28 cellular contexts compared by ENCODE assay signal in genomic region chr15:73624530-73624929, GRCh38. TPM values are rescaled to one million over a fixed set of nuclear protein-coding genes. Genes with fewer than 3 reads are reported as not detected.
DNase-seq lines count a peak whose midpoint lies in the region; ATAC-seq, FAIRE-seq and TF ChIP-seq lines count a peak whose summit lies in the region.
"Had no signal": no experiment of that assay in that cellular context is flagged by ENCODE, and none has a peak within 500 bp of the region (broad histone marks: within the 10 kb centered on the region; RNA-seq: fewer than 3 reads in every experiment).

No MANE protein-coding gene starts in this region.

- H2AFZ ChIP-seq in keratinocyte (ENCODE audit: control insufficient read depth, low read length): no peak overlapping the region

- WGBS in stomach, 5 donors: 23 to 33% (median 28%) methylated on average over 1 of the region's 1 CpG

- intact Hi-C loops in Right ventricle myocardium superior (cut with DNase I) (no loop called here), stomach (cut with DNase I; ENCODE audit: low total_unique reads) (no loop called here)

- FAIRE-seq in keratinocyte (lab: Jason Lieb, UNC): no peak
- FAIRE-seq: endothelial cell of umbilical vein had no signal

- H3K4me1 ChIP-seq in cardiac muscle cell (ENCODE audit: low read depth) (peaks cover 48% of the 10 kb centered on the region), keratinocyte (ENCODE audit: control insufficient read depth, extremely low read depth, insufficient read depth, low read length) (peaks cover 30% of the 10 kb centered on the region), stomach (peaks cover 57 to 100% (median 81%) of the 10 kb centered on the region in 4 donors)
- H3K4me1 ChIP-seq: BE2C had no signal

- no peak for TF ChIP-seq EP300 in stomach (IDR thresholded peaks at IDR 0.05)

- H3K4me2 ChIP-seq in keratinocyte (ENCODE audit: control insufficient read depth, extremely low read depth, insufficient read depth, low read depth, low read length): peak overlapping the region; percentile 29
- H3K4me2 ChIP-seq: KMS-11 had no signal

- H4K20me1 ChIP-seq in keratinocyte (ENCODE audit: control insufficient read depth, extremely low read depth, insufficient read depth, low read length): peaks cover 3% of the 10 kb centered on the region

- no peaks in the 10 kb centered on the region for H3K27me3 ChIP-seq in cardiac muscle cell
- H3K27me3 ChIP-seq in keratinocyte (ENCODE audit: control insufficient read depth, extremely low read depth, insufficient read depth, low read length): no peaks in the 10 kb centered on the region
- H3K27me3 ChIP-seq in stomach: no peaks in the 10 kb centered on the region
- H3K27me3 ChIP-seq: ascending aorta, BE2C, dorsolateral prefrontal cortex, neutrophil, tibial artery had no signal

- no peaks in the 10 kb centered on the region for H3K36me3 ChIP-seq in cardiac muscle cell
- H3K36me3 ChIP-seq in keratinocyte (ENCODE audit: control insufficient read depth in 2 of 2, extremely low read depth in 1 of 2, insufficient read depth in 2 of 2, low read length in 2 of 2): no peaks in the 10 kb centered on the region
- H3K36me3 ChIP-seq in stomach: no peaks in the 10 kb centered on the region
- H3K36me3 ChIP-seq: ascending aorta, BE2C, neutrophil, prostate gland, tibial artery had no signal

- no peak for DNase-seq in cardiac muscle cell (ENCODE audit: low read depth in 1 of 2, low spot score in 1 of 2)
- DNase-seq in Right ventricle myocardium superior: no peak
- DNase-seq in choroid plexus epithelial cell (ENCODE audit: low read depth): peak; percentile 47
- DNase-seq in keratinocyte (ENCODE audit: low read depth, low spot score): no peak
- no peak for DNase-seq in stomach
- no peak for DNase-seq in AG08396 (ENCODE audit: low spot score)
- no peak for DNase-seq in HUDEP-2 (lab: John Stamatoyannopoulos, UW; ENCODE audit: unreplicated experiment in 76 of 76)
- DNase-seq: activated CD8-positive, alpha-beta T cell treated with anti-CD3 and anti-CD28 coated beads, Interleukin-2, amount 10 ng/mL, durations not matched to agents 7 days and 5 days; activated effector memory CD4-positive, alpha-beta T cell treated with anti-CD3 and anti-CD28 coated beads, Interleukin-2, amount 50 U/mL, for 16 hours; activated naive CD8-positive, alpha-beta T cell treated with anti-CD3 and anti-CD28 coated beads, Interleukin-2, amount 10 ng/mL, durations not matched to agents 7 days and 5 days; activated T-cell treated with anti-CD3 and anti-CD28 coated beads for 4 hours; BE2C; DMS53; dorsolateral prefrontal cortex; HCEC 1CT; MM.1S; NCI-H1417 treated with DMSO at 0.1 percent for 48 hours; NCI-H446; NCI-H82; T-helper 17 cell; tibial artery had no signal

- H3K9ac ChIP-seq in keratinocyte (ENCODE audit: control insufficient read depth, extremely low read depth, insufficient read depth, low read length): no peak overlapping the region
- H3K9ac ChIP-seq: KMS-11 had no signal

- TF ChIP-seq CTCF in cardiac muscle cell (IDR thresholded peaks at IDR 0.05; ENCODE audit: low read depth, low read length) (no peak), choroid plexus epithelial cell (conservative IDR thresholded peaks at IDR 0.05; ENCODE audit: low read depth, low read length) (no peak), keratinocyte (optimal IDR thresholded peaks at IDR 0.05 in 1 of 3, IDR thresholded peaks at IDR 0.05 in 1 of 3, conservative IDR thresholded peaks at IDR 0.05 in 1 of 3; ENCODE audit: extremely low read depth in 1 of 3, insufficient read depth in 2 of 3, low read length in 3 of 3) (no peak), stomach (IDR thresholded peaks at IDR 0.05) (no peak)

- dilution Hi-C loops in keratinocyte (cut with MboI; ENCODE audit: extremely low pct_ligation_motif_present, low sequenced_read_pairs): no loop called here

- H3K79me2 ChIP-seq in keratinocyte (ENCODE audit: control insufficient read depth, insufficient read depth, low read length): peaks cover 99% of the 10 kb centered on the region

- H3K9me1 ChIP-seq in keratinocyte (ENCODE audit: control insufficient read depth, extremely low read depth, insufficient read depth, low read length): no peaks in the 10 kb centered on the region

- no peak for ATAC-seq in Right ventricle myocardium superior (ENCODE audit: poor library complexity)
- no peak for ATAC-seq in HG02885 (IDR thresholded peaks at IDR 0.05; ENCODE audit: poor library complexity, unreplicated experiment)
- ATAC-seq: activated CD8-positive, alpha-beta T cell treated with anti-CD3 and anti-CD28 coated beads, Interleukin-2, amount 10 ng/mL, durations not matched to agents 7 days and 5 days; SK-N-SH treated with all-trans-retinoic acid at 6 μM for 48 hours; T-helper 17 cell had no signal

- H3K4me3 ChIP-seq in cardiac muscle cell (no peak overlapping the region), choroid plexus epithelial cell (ENCODE audit: low read depth, low read length) (no peak overlapping the region), keratinocyte (ENCODE audit: control insufficient read depth in 2 of 3, extremely low read depth in 1 of 3, insufficient read depth in 2 of 3, low read depth in 1 of 3, low read length in 3 of 3) (no peak overlapping the region), stomach (no peak overlapping the region)
- H3K4me3 ChIP-seq: ascending aorta, dorsolateral prefrontal cortex, prostate gland, tibial artery had no signal

- no peaks in the 10 kb centered on the region for H3K9me3 ChIP-seq in cardiac muscle cell (ENCODE audit: low read depth)
- H3K9me3 ChIP-seq in keratinocyte (ENCODE audit: control insufficient read depth, low read depth, low read length): no peaks in the 10 kb centered on the region
- H3K9me3 ChIP-seq in stomach: no peaks in the 10 kb centered on the region
- H3K9me3 ChIP-seq: ascending aorta, BE2C, neutrophil, prostate gland, tibial artery had no signal

- no peak for TF ChIP-seq POLR2A in stomach (IDR thresholded peaks at IDR 0.05)

- peak overlapping the region; percentile 40 for H3K27ac ChIP-seq in cardiac muscle cell
- peak overlapping the region; percentile 31 for H3K27ac ChIP-seq in keratinocyte (ENCODE audit: control insufficient read depth, insufficient read depth, low read length)
- H3K27ac ChIP-seq in stomach: peak overlapping the region in 4 of 5 donors; percentile 2 to 43 (median 21)
- H3K27ac ChIP-seq: ascending aorta, dorsolateral prefrontal cortex, KMS-11, neutrophil, prostate gland had no signal

RNA-seq across cellular contexts. Expression of gene NPTN, which starts 8.7 kb away (rescaled TPM):
- total RNA-seq in cardiac muscle cell: 243 and 360 TPM in 2 replicates
- 256 and 375 TPM in 2 replicates for polyA plus RNA-seq in cardiac muscle cell
- 188 TPM for total RNA-seq in Right ventricle myocardium superior
- 137 to 282 TPM (median 223 TPM) in 3 replicates for polyA plus RNA-seq in keratinocyte
- polyA plus RNA-seq in keratinocyte (2011; ENCODE audit: low read depth): 212 TPM
- 117 and 166 TPM in 2 replicates for polyA plus RNA-seq in keratinocyte (2011; cell fraction: cytosol; rRNA removed)
- 442 and 516 TPM in 2 replicates for polyA plus RNA-seq in keratinocyte (2011; cell fraction: nucleus; rRNA removed)
- 86.1 and 170 TPM in 2 replicates for polyA plus RNA-seq in keratinocyte (2012; ENCODE audit: low replicate concordance)
- 98.3 to 190 TPM (median 181 TPM) in 3 replicates for polyA minus RNA-seq in keratinocyte
- polyA minus RNA-seq in keratinocyte (2011; cell fraction: cytosol; rRNA and poly(A)+ RNA removed): 73.1 TPM
- 140 and 258 TPM in 2 replicates for polyA minus RNA-seq in keratinocyte (2011; cell fraction: nucleus; rRNA and poly(A)+ RNA removed)
- total RNA-seq in stomach: 100 to 1,000 TPM in 4 of 5 donors, 10 to 100 TPM in 1; 58.8 to 228 (median 127) TPM
- 10 to 100 TPM; 41.4 to 73.4 (median 45.5) TPM for polyA plus RNA-seq in stomach

RNA-seq across cellular contexts. Expression of gene CD276, which starts 59.7 kb away (rescaled TPM):
- total RNA-seq in cardiac muscle cell (119 and 172 TPM in 2 replicates), Right ventricle myocardium superior (36.5 TPM), stomach (100 to 1,000 TPM in 1 of 5 donors, 10 to 100 TPM in 4; 24.4 to 185 (median 34.4) TPM)
- polyA plus RNA-seq in cardiac muscle cell (127 and 146 TPM in 2 replicates), keratinocyte (48.9 to 135 TPM (median 62.9 TPM) in 3 replicates), stomach (10 to 100 TPM; 10.4 to 33.9 (median 19.3) TPM)
- polyA plus RNA-seq in keratinocyte (2011; ENCODE audit: low read depth): 77.5 TPM
- polyA plus RNA-seq in keratinocyte (2011; cell fraction: cytosol; rRNA removed): 53.7 and 79.5 TPM in 2 replicates
- 168 and 214 TPM in 2 replicates for polyA plus RNA-seq in keratinocyte (2011; cell fraction: nucleus; rRNA removed)
- 49.3 and 162 TPM in 2 replicates for polyA plus RNA-seq in keratinocyte (2012; ENCODE audit: low replicate concordance)
- polyA minus RNA-seq in keratinocyte: 74.5 to 299 TPM (median 92.7 TPM) in 3 replicates
- polyA minus RNA-seq in keratinocyte (2011; cell fraction: cytosol; rRNA and poly(A)+ RNA removed): 124 TPM
- polyA minus RNA-seq in keratinocyte (2011; cell fraction: nucleus; rRNA and poly(A)+ RNA removed): 144 and 149 TPM in 2 replicates
- total RNA-seq: activated CD8-positive, alpha-beta T cell treated with anti-CD3 and anti-CD28 coated beads, Interleukin-2, amount 10 ng/mL, durations not matched to agents 7 days and 5 days; T-helper 17 cell had no signal
